Comparison of ENCODE assay signal across 1 cellular context in the genomic region with DNA sequence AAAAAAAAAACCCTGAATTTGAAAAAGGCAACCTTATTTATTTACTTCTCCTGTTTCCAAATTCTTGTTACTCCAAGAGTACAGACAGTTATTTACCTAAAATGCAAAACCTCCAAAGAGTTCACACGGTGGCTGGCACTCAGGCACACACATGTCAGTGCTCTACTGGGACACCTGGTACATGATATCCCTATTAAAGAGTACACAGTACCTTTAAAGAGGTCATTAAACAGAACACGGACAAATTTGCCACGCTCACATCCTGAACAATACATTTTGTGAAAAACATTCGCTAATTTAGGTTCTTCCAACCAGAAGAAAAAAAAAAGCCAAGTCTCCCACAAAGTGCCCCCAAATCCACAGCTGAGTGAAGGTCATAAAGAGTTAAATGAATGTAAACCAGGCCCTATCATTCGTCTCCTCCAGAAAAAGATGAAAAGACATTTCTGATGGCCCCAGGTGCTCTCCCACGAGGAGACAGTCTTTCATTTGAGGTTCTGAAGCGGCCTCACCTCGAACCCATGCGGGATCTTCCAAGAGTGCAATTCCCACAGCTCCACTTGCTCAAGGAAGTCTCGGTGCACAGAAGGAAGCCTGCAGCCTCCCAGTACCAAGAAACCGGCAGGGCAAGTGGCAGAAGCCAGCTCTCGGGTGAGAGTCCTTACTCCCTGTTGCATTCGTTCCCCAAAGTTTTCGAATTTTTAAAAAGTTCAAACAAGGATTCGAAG.
TF ChIP-seq lines count a peak whose summit lies in the region.

No MANE protein-coding gene starts in this region.

TF ChIP-seq in GM12878, 131 proteins besides CTCF, POLR2A, EP300 and RAD21:
- TF ChIP-seq ZNF687 (IDR thresholded peaks at IDR 0.05) (no peak), RB1 (IDR thresholded peaks at IDR 0.05; ENCODE audit: borderline replicate concordance) (no peak), NFXL1 (IDR thresholded peaks at IDR 0.05; ENCODE audit: borderline replicate concordance) (no peak), TBL1XR1 (IDR thresholded peaks at IDR 0.05; ENCODE audit: low read depth, low read length) (no peak), SREBF2 (IDR thresholded peaks at IDR 0.05; ENCODE audit: low read length) (no peak)
